ENCODE assay signal across 20 cellular contexts in genomic region chr7:105173586-105173985, GRCh38.
"Had no signal": no experiment of that assay in that cellular context is flagged by ENCODE, and none has a peak within 500 bp of the region (broad histone marks: within the 10 kb centered on the region; RNA-seq: fewer than 3 reads in every experiment).

No MANE protein-coding gene starts in this region.

- H3K36me3 ChIP-seq: cardiac muscle cell, thyroid gland had no signal

- ATAC-seq: activated CD8-positive, alpha-beta T cell treated with anti-CD3 and anti-CD28 coated beads for 36 hours; activated T-helper 17 cell treated with anti-CD3 and anti-CD28 coated beads, Interleukin-2, amount 50 U/mL, for 72 hours; effector memory CD8-positive, alpha-beta T cell; left ventricle myocardium superior had no signal

- H3K27me3 ChIP-seq: cardiac muscle cell, esophagus squamous epithelium, heart right ventricle, thyroid gland had no signal

- H3K27ac ChIP-seq: cardiac muscle cell, esophagus squamous epithelium, heart right ventricle, thyroid gland had no signal

- DNase-seq: activated B cell treated with CpG ODN at 0.5 μM for 24 hours; activated CD4-positive, alpha-beta T cell treated with anti-CD3 and anti-CD28 coated beads, Interleukin-2, amount 10 ng/mL, durations not matched to agents 24 days and 14 days; activated CD8-positive, alpha-beta T cell treated with anti-CD3 and anti-CD28 coated beads for 36 hours; activated naive CD4-positive, alpha-beta T cell; activated naive CD8-positive, alpha-beta T cell treated with anti-CD3 and anti-CD28 coated beads for 36 hours; activated T-cell treated with anti-CD3 and anti-CD28 coated beads, Interleukin-2, amount 50 U/mL, for 1 hour; amniotic stem cell; dermis blood vessel endothelial cell; effector memory CD8-positive, alpha-beta T cell; esophagus squamous epithelium; heart right ventricle; immature natural killer cell; kidney glomerular epithelial cell; left ventricle myocardium superior; stimulated activated CD4-positive, alpha-beta T cell treated with anti-CD3 and anti-CD28 coated beads, Interleukin-1b, Interleukin-23, amount 100 ng/mL, for 48 hours; stimulated activated CD8-positive, alpha-beta memory T cell treated with anti-CD3 and anti-CD28 coated beads, Interleukin-4, amount 100 ng/mL, for 48 hours; stimulated activated naive CD4-positive, alpha-beta T cell had no signal

- H3K4me3 ChIP-seq: cardiac muscle cell, esophagus squamous epithelium, heart right ventricle, thyroid gland had no signal

- H3K9me3 ChIP-seq: esophagus squamous epithelium, heart right ventricle, thyroid gland had no signal
